ENCODE assay signal across 8 cellular contexts in genomic region chr13:112733661-112734379, GRCh38. TPM values are rescaled to one million over a fixed set of nuclear protein-coding genes. Genes with fewer than 3 reads are reported as not detected.
DNase-seq lines count a peak whose midpoint lies in the region; ATAC-seq lines count a peak whose summit lies in the region.

No MANE protein-coding gene starts in this region.

- no peaks in the 10 kb centered on the region for H3K27me3 ChIP-seq in layer of hippocampus (ENCODE audit: control insufficient read depth, insufficient read depth, low read length)

- DNase-seq in COR-L47 (lab: John Stamatoyannopoulos, UW) (peak; percentile 95), NCI-H1105 treated with DMSO at 0.1 percent for 48 hours (lab: John Stamatoyannopoulos, UW) (peak; percentile 19), SK-N-MC (ENCODE audit: low read depth, low spot score) (no peak), NCI-H2029 treated with DMSO at 0.1 percent for 48 hours (lab: John Stamatoyannopoulos, UW) (no peak), activated gamma-delta T cell treated with Interleukin-2 at 50 U/mL for 16 hours (no peak)
- DNase-seq in activated naive CD4-positive, alpha-beta T cell treated with anti-CD3 and anti-CD28 coated beads, Interleukin-2, amount 50 U/mL, for 72 hours (ENCODE audit: low spot score in 2 of 2), result no peak
- no peak for DNase-seq in activated CD4-positive, alpha-beta T cell treated with anti-CD3 and anti-CD28 coated beads for 1 hour

- no peak overlapping the region for H3K9ac ChIP-seq in SK-N-MC (ENCODE audit: insufficient read length)

- H3K9me3 Mint-ChIP-seq in activated naive CD4-positive, alpha-beta T cell treated with anti-CD3 and anti-CD28 coated beads, Interleukin-2, amount 50 U/mL, for 72 hours, result no peaks in the 10 kb centered on the region

- H3K9me3 ChIP-seq in SK-N-MC (ENCODE audit: low read depth, low read length), result no peaks in the 10 kb centered on the region

- ATAC-seq in activated naive CD4-positive, alpha-beta T cell treated with anti-CD3 and anti-CD28 coated beads, Interleukin-2, amount 50 U/mL, for 72 hours, result no peak

- no peaks in the 10 kb centered on the region for H3K36me3 Mint-ChIP-seq in activated naive CD4-positive, alpha-beta T cell treated with anti-CD3 and anti-CD28 coated beads, Interleukin-2, amount 50 U/mL, for 72 hours

- H3K27ac ChIP-seq in SK-N-MC (peak overlapping the region; percentile 91; the same call in 1 of the 2 replicates), layer of hippocampus (ENCODE audit: low read depth, low read length) (peak overlapping the region; percentile 56)

- H3K27ac Mint-ChIP-seq in activated naive CD4-positive, alpha-beta T cell treated with anti-CD3 and anti-CD28 coated beads, Interleukin-2, amount 50 U/mL, for 72 hours, result no peak overlapping the region

- no peaks in the 10 kb centered on the region for H3K36me3 ChIP-seq in SK-N-MC (ENCODE audit: insufficient read depth, low read length)

- H3K4me3 ChIP-seq in SK-N-MC, result no peak overlapping the region

RNA-seq across cellular contexts. Expression of gene ATP11A, which starts 44.0 kb away (rescaled TPM):
- total RNA-seq in activated naive CD4-positive, alpha-beta T cell treated with anti-CD3 and anti-CD28 coated beads, Interleukin-2, amount 50 U/mL, for 72 hours, result 10 to 100 TPM; 33.1 to 53.7 TPM

Comparison
In these comparisons a context has a peak if more than half of its experiments do, and no peak if none do; other contexts are left out.
1. DNase-seq: peak in COR-L47 (single experiment) and NCI-H1105 treated with DMSO at 0.1 percent for 48 hours (single experiment); none in SK-N-MC (single experiment), NCI-H2029 treated with DMSO at 0.1 percent for 48 hours (single experiment), activated gamma-delta T cell treated with Interleukin-2 at 50 U/mL for 16 hours (single experiment), activated naive CD4-positive, alpha-beta T cell treated with anti-CD3 and anti-CD28 coated beads, Interleukin-2, amount 50 U/mL, for 72 hours (0 of 2) and activated CD4-positive, alpha-beta T cell treated with anti-CD3 and anti-CD28 coated beads for 1 hour (single experiment).